ENCODE assay signal across 18 cellular contexts in the genomic region with DNA sequence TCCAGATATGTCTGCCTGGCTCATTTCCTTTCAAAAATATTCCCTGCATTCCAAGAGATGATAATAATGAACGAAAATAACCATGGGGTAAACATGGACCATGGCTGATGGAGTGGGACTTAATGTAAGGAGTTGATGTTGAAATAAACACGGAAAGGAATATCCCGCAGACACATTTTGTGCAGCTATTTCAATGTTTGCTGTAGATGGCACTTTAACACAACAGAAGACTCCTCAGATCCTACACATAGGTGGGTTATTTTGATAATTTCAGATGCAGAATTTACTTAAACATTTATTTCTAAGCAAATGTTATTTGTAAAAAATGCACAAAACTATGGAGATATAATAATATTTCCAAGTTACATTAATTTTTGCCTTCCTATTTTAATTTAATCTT.
"Had no signal": no experiment of that assay in that cellular context is flagged by ENCODE, and none has a peak within 500 bp of the region (broad histone marks: within the 10 kb centered on the region; RNA-seq: fewer than 3 reads in every experiment).

No MANE protein-coding gene starts in this region.

- H3K27ac Mint-ChIP-seq: endodermal cell; naive thymus-derived CD4-positive, alpha-beta T cell; nephron progenitor cell had no signal

- H3K4me3 Mint-ChIP-seq: endodermal cell; naive thymus-derived CD4-positive, alpha-beta T cell; nephron progenitor cell had no signal

- FAIRE-seq: keratinocyte had no signal

- H3K27me3 ChIP-seq: gastroesophageal sphincter, neutrophil, spleen had no signal

- H3K4me1 Mint-ChIP-seq: naive thymus-derived CD4-positive, alpha-beta T cell; nephron progenitor cell had no signal

- H3K36me3 ChIP-seq: gastroesophageal sphincter, neutrophil, spleen had no signal

- H3K9me3 ChIP-seq: neutrophil, psoas muscle had no signal

- H3K27ac ChIP-seq: coronary artery, gastroesophageal sphincter, neutrophil, psoas muscle, spleen had no signal

- DNase-seq: effector CD4-positive, alpha-beta T cell; endodermal cell; foreskin fibroblast; glutamatergic neuron; left colon; left ventricle myocardium superior; naive thymus-derived CD4-positive, alpha-beta T cell; nephron progenitor cell; psoas muscle; spleen; stimulated activated CD4-positive, alpha-beta T cell treated with anti-CD3 and anti-CD28 coated beads, Interleukin-15, amount 100 ng/mL, for 24 hours; stimulated activated CD4-positive, alpha-beta T cell treated with anti-CD3 and anti-CD28 coated beads, Interleukin-1b, Interleukin-23, amount 100 ng/mL, for 48 hours; stimulated activated naive CD4-positive, alpha-beta T cell; trophoblast cell had no signal

- H3K4me1 ChIP-seq: gastroesophageal sphincter, psoas muscle, spleen had no signal

- H3K9me3 Mint-ChIP-seq: nephron progenitor cell had no signal

- H3K4me3 ChIP-seq: coronary artery, gastroesophageal sphincter, psoas muscle, spleen had no signal

- H3K36me3 Mint-ChIP-seq: naive thymus-derived CD4-positive, alpha-beta T cell had no signal
